In the genomic region with DNA sequence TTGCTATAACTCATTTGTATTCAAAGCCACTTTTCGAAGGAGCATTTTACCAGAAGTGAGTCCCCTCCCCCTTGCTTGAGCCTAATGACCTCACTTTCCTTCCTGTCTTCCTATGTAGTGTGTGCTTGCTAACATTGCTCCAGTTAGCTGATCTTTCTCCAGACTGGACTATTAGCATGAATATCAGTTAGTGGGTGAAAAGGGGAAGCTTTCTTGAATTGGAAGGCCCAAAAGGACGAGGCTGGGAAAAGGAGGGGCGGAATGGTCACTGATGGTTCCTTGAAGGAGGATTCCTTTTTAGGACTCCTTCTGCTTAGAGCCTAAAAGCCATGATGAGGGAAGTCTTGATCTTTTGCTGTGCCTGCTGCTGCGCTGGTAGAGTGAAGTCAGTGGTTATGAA, we compare ENCODE assay signal across 12 cellular contexts. TPM values are rescaled to one million over a fixed set of nuclear protein-coding genes. Genes with fewer than 3 reads are reported as not detected.
A peak's percentile ranks its signal among the peaks of the same experiment; 100 is the strongest.
DNase-seq lines count a peak whose midpoint lies in the region; ATAC-seq, FAIRE-seq and TF ChIP-seq lines count a peak whose summit lies in the region.
"Had no signal": no experiment of that assay in that cellular context is flagged by ENCODE, and none has a peak within 500 bp of the region (broad histone marks: within the 10 kb centered on the region; RNA-seq: fewer than 3 reads in every experiment).

No MANE protein-coding gene starts in this region.

- H3K23ac ChIP-seq in H1 (ENCODE audit: insufficient read length): no peak overlapping the region

- H3K18ac ChIP-seq in H1 (ENCODE audit: extremely low read depth, low read length): no peak overlapping the region

- no peaks in the 10 kb centered on the region for H3K9me3 ChIP-seq in A673 (ENCODE audit: low read depth, low read length, poor library complexity, severe bottlenecking)
- H3K9me3 ChIP-seq in H1 (ENCODE audit: insufficient read depth in 2 of 2, low read depth in 1 of 2, low read length in 1 of 2): no peaks in the 10 kb centered on the region
- no peaks in the 10 kb centered on the region for H3K9me3 ChIP-seq in naive thymus-derived CD4-positive, alpha-beta T cell (ENCODE audit: control insufficient read depth in 2 of 3, low read length in 3 of 3)
- H3K9me3 ChIP-seq in osteoblast (ENCODE audit: low read depth, low read length): no peaks in the 10 kb centered on the region
- H3K9me3 ChIP-seq: suprapubic skin had no signal

- peaks cover 7 to 37% (median 16%) of the 10 kb centered on the region in 5 donors for H3K36me3 Mint-ChIP-seq in naive thymus-derived CD4-positive, alpha-beta T cell

- H3K4me3 ChIP-seq in A673 (ENCODE audit: low read depth, low read length, poor library complexity, severe bottlenecking): no peak overlapping the region
- H3K4me3 ChIP-seq in H1 (ENCODE audit: extremely low read depth in 1 of 4, insufficient read depth in 2 of 4, low read depth in 3 of 4, low read length in 4 of 4): no peak overlapping the region
- H3K4me3 ChIP-seq in naive thymus-derived CD4-positive, alpha-beta T cell (ENCODE audit: low read length): no peak overlapping the region
- H3K4me3 ChIP-seq in osteoblast (ENCODE audit: insufficient read depth, low read length): no peak overlapping the region
- H3K4me3 ChIP-seq: suprapubic skin had no signal

- intact Hi-C loops in A673 (cut with micrococcal nuclease; ENCODE audit: unreplicated experiment) (no loop called here), posterior vena cava (cut with DNase I) (no loop called here)
- intact Hi-C loops in naive thymus-derived CD4-positive, alpha-beta T cell (cut with micrococcal nuclease): no loop called here

- H3K4me3 Mint-ChIP-seq in naive thymus-derived CD4-positive, alpha-beta T cell: peak overlapping the region in 1 of 10 donors; percentile 36
- H3K4me3 Mint-ChIP-seq: CD4-positive, CD25-positive, alpha-beta regulatory T cell had no signal

- H3K4ac ChIP-seq in H1 (replicated peaks; ENCODE audit: insufficient read length, low read depth, low read length): no peak overlapping the region

- CTCF ChIA-PET in A673 (lab: Charles Lee): no interaction called here
- CTCF ChIA-PET in H1 (lab: Charles Lee; ENCODE audit: partially characterized antibody): interaction anchor here (0.6 to 3.0 kb wide), 6 partner anchors 22 to 76 kb away, joined by 3 to 12 read pairs (median 4); no protein-coding TSS in a partner anchor
- CTCF ChIA-PET in naive thymus-derived CD4-positive, alpha-beta T cell (lab: Charles Lee): interaction anchor here (1.0 kb wide), 1 partner anchor 231 kb away, joined by 3 read pairs; no protein-coding TSS in a partner anchor

- H2BK120ac ChIP-seq in H1 (replicated peaks; ENCODE audit: low read depth, low read length): no peak overlapping the region

- no peak for TF ChIP-seq RAD21 in H1 (IDR thresholded peaks at IDR 0.05 in 1 of 2, conservative IDR thresholded peaks at IDR 0.05 in 1 of 2; ENCODE audit: low read depth in 2 of 2, low read length in 2 of 2)

- no peaks in the 10 kb centered on the region; the same call in 1 of the 2 replicates for H3K23me2 ChIP-seq in H1 (ENCODE audit: low read depth, low read length)

- H3K27me3 Mint-ChIP-seq in naive thymus-derived CD4-positive, alpha-beta T cell: no peaks in the 10 kb centered on the region
- H3K27me3 Mint-ChIP-seq: CD4-positive, CD25-positive, alpha-beta regulatory T cell had no signal

- FAIRE-seq in H1 (lab: Jason Lieb, UNC): no peak
- FAIRE-seq: TTC549 had no signal

- H3K4me2 ChIP-seq in H1 (ENCODE audit: insufficient read depth in 1 of 2, low read depth in 2 of 2, low read length in 2 of 2): peak overlapping the region in 1 of 2 experiments; percentile 1; a peak in 1 of 4 replicates
- no peak overlapping the region for H3K4me2 ChIP-seq in osteoblast (ENCODE audit: insufficient read depth, low read length)

- no peaks in the 10 kb centered on the region; a peak in 1 of 4 replicates for H3K79me2 ChIP-seq in H1 (ENCODE audit: control insufficient read depth in 1 of 2, insufficient read depth in 2 of 2, low read length in 2 of 2)
- peaks cover 29% of the 10 kb centered on the region for H3K79me2 ChIP-seq in osteoblast (ENCODE audit: insufficient read depth, low read length)

- H2BK5ac ChIP-seq in H1 (ENCODE audit: low read depth, low read length): no peak overlapping the region

- H2AFZ ChIP-seq in H1 (ENCODE audit: low read length) (no peak overlapping the region), osteoblast (ENCODE audit: low read length) (no peak overlapping the region)

- TF ChIP-seq CTCF in A673 (conservative IDR thresholded peaks at IDR 0.05; ENCODE audit: low read depth, low read length): no peak
- TF ChIP-seq CTCF in H1 (IDR thresholded peaks at IDR 0.05; ENCODE audit: control extremely low read depth in 1 of 3, insufficient read depth in 1 of 3, low read depth in 1 of 3, low read length in 3 of 3): no peak
- TF ChIP-seq CTCF in GM10266 (IDR thresholded peaks at IDR 0.05; ENCODE audit: control insufficient read depth, insufficient read depth, low read depth, missing control alignments): no peak
- TF ChIP-seq CTCF in osteoblast (IDR thresholded peaks at IDR 0.05; ENCODE audit: extremely low read depth, low read depth, low read length): no peak

- H4K20me1 ChIP-seq in H1 (replicated peaks in 1 of 2; ENCODE audit: control insufficient read depth in 1 of 2, insufficient read depth in 2 of 2, low read length in 2 of 2) (peaks cover 0 to 2% of the 10 kb centered on the region in 2 experiments), osteoblast (ENCODE audit: insufficient read depth, low read length) (no peaks in the 10 kb centered on the region)

- H3K56ac ChIP-seq in H1 (replicated peaks; ENCODE audit: insufficient read length, low read depth, low read length): no peak overlapping the region

- TF ChIP-seq EP300 in H1 (IDR thresholded peaks at IDR 0.05; ENCODE audit: borderline replicate concordance in 1 of 2, low read depth in 2 of 2, low read length in 2 of 2): no peak

- no peak overlapping the region for H3K9ac ChIP-seq in H1 (replicated peaks in 1 of 4; ENCODE audit: extremely low read depth in 1 of 4, low read depth in 3 of 4, low read length in 3 of 4)

- ATAC-seq in naive thymus-derived CD4-positive, alpha-beta T cell: peak; percentile 31
- no peak for ATAC-seq in GM18868 (IDR thresholded peaks at IDR 0.05; ENCODE audit: unreplicated experiment)

- H3K27ac ChIP-seq in A673 (ENCODE audit: low read depth, low read length, poor library complexity, severe bottlenecking) (peak overlapping the region; percentile 22), H1 (ENCODE audit: low read depth, low read length) (peak overlapping the region; percentile 20; the same call in 1 of the 2 replicates), osteoblast (ENCODE audit: low read depth, low read length) (no peak overlapping the region)
- peak overlapping the region; percentile 9 for H3K27ac ChIP-seq in naive thymus-derived CD4-positive, alpha-beta T cell (ENCODE audit: low read depth, low read length)

- H2BK12ac ChIP-seq in H1 (ENCODE audit: low read depth, low read length): no peak overlapping the region

- H3K9me3 Mint-ChIP-seq in naive thymus-derived CD4-positive, alpha-beta T cell: peaks cover 0 to 1% (median 0%) of the 10 kb centered on the region in 11 donors
- H3K9me3 Mint-ChIP-seq: CD4-positive, CD25-positive, alpha-beta regulatory T cell had no signal

- DNase-seq in A673 (ENCODE audit: low spot score): peak; percentile 40
- DNase-seq in Kasumi-1 (lab: John Stamatoyannopoulos, UW): peak; percentile 96 to 98
- DNase-seq in H1 (ENCODE audit: low read depth in 1 of 2, low spot score in 2 of 2): no peak
- DNase-seq in naive thymus-derived CD4-positive, alpha-beta T cell: no peak
- no peak for DNase-seq in GM10266 (ENCODE audit: extremely low spot score)
- no peak for DNase-seq in posterior vena cava (ENCODE audit: low spot score)
- no peak for DNase-seq in osteoblast (ENCODE audit: insufficient read length, low spot score, missing footprints)
- DNase-seq: KG1 had no signal

- BruUV-seq in A673 (replicated peaks; lab: Mats Ljungman, UMichigan): no TSS peak

- H4K91ac ChIP-seq in H1 (replicated peaks; ENCODE audit: insufficient read length, low read length): no peak overlapping the region

- no peak overlapping the region for H2BK15ac ChIP-seq in H1 (ENCODE audit: low read length)

- no peak overlapping the region for H2BK20ac ChIP-seq in H1 (ENCODE audit: low read length)

- no peaks in the 10 kb centered on the region; the same call in 1 of the 2 replicates for H3K79me1 ChIP-seq in H1 (ENCODE audit: low read depth, low read length)

- peaks cover 4% of the 10 kb centered on the region for H3K36me3 ChIP-seq in A673 (ENCODE audit: insufficient read depth, low read length, poor library complexity, severe bottlenecking)
- peaks cover 0 to 7% (median 1%) of the 10 kb centered on the region in 4 experiments; a peak in 3 of 8 replicates for H3K36me3 ChIP-seq in H1 (ENCODE audit: control insufficient read depth in 2 of 4, insufficient read depth in 4 of 4, low read length in 3 of 4)
- peaks cover 5 to 48% (median 14%) of the 10 kb centered on the region in 3 experiments for H3K36me3 ChIP-seq in naive thymus-derived CD4-positive, alpha-beta T cell (ENCODE audit: control insufficient read depth in 2 of 3, insufficient read depth in 3 of 3, low read length in 3 of 3)
- peaks cover 31% of the 10 kb centered on the region for H3K36me3 ChIP-seq in osteoblast (ENCODE audit: insufficient read depth, low read length)

- no peak overlapping the region for H4K8ac ChIP-seq in H1 (ENCODE audit: extremely low read depth, insufficient read depth, low read length)

- H4K5ac ChIP-seq in H1 (ENCODE audit: insufficient read length, low read depth, low read length): no peak overlapping the region

- TF ChIP-seq POLR2A in H1 (IDR thresholded peaks at IDR 0.05; ENCODE audit: control extremely low read depth in 1 of 2, low read depth in 2 of 2, low read length in 2 of 2): no peak

- H2AK5ac ChIP-seq in H1 (ENCODE audit: low read depth, low read length): no peak overlapping the region

- H3K27me3 ChIP-seq in A673 (replicated peaks; ENCODE audit: insufficient read depth, low read depth, low read length, poor library complexity) (no peaks in the 10 kb centered on the region), H1 (replicated peaks in 1 of 4; ENCODE audit: control insufficient read depth in 3 of 4, extremely low read depth in 1 of 4, insufficient read depth in 3 of 4, low read length in 3 of 4) (no peaks in the 10 kb centered on the region), osteoblast (ENCODE audit: insufficient read depth, low read length) (no peaks in the 10 kb centered on the region)
- no peaks in the 10 kb centered on the region for H3K27me3 ChIP-seq in naive thymus-derived CD4-positive, alpha-beta T cell (ENCODE audit: control insufficient read depth in 2 of 2, insufficient read depth in 2 of 2, low read length in 2 of 2)
- H3K27me3 ChIP-seq: suprapubic skin had no signal

- H3K4me1 ChIP-seq in A673 (ENCODE audit: insufficient read depth, low read length, poor library complexity, severe bottlenecking) (peaks cover 27% of the 10 kb centered on the region), H1 (replicated peaks in 1 of 4; ENCODE audit: control insufficient read depth in 3 of 4, insufficient read depth in 4 of 4, low read length in 3 of 4) (peaks cover 0 to 6% (median 4%) of the 10 kb centered on the region in 4 experiments; a peak in 4 of 7 replicates), osteoblast (ENCODE audit: insufficient read depth, low read length) (no peaks in the 10 kb centered on the region)
- H3K4me1 ChIP-seq in naive thymus-derived CD4-positive, alpha-beta T cell (ENCODE audit: control insufficient read depth in 2 of 2, insufficient read depth in 2 of 2, low read length in 2 of 2): peaks cover 0 to 8% of the 10 kb centered on the region in 2 donors

- POLR2A ChIA-PET in A673 (lab: Charles Lee; ENCODE audit: low non-redundant PET) (no interaction called here), H1 (lab: Charles Lee; ENCODE audit: partially characterized antibody) (no interaction called here)
- POLR2A ChIA-PET in naive thymus-derived CD4-positive, alpha-beta T cell (lab: Charles Lee): interaction anchor here (0.8 to 2.1 kb wide), 5 partner anchors 10 to 76 kb away, joined by 3 to 18 read pairs (median 3); partner anchors contain the start of gene MAP3K3

- H3K27ac Mint-ChIP-seq in naive thymus-derived CD4-positive, alpha-beta T cell: peak overlapping the region in 8 of 9 donors; percentile 5 to 75 (median 48)

- no peak overlapping the region for H3K14ac ChIP-seq in H1 (ENCODE audit: insufficient read length)

- peaks cover 23 to 64% (median 54%) of the 10 kb centered on the region in 7 donors for H3K4me1 Mint-ChIP-seq in naive thymus-derived CD4-positive, alpha-beta T cell

- WGBS in H1 (ENCODE audit: extremely low coverage in 1 of 2, insufficient coverage in 1 of 2, insufficient read length in 1 of 2, insufficient replicate concordance in 2 of 2, low coverage in 1 of 2, low lambda C conversion rate in 2 of 2, missing lambda C conversion rate in 1 of 2), 2 experiments: 76% methylated on average over 4 of the region's 4 CpGs; no CpG with 5 or more reads in 1 of the 2 experiments

RNA-seq across cellular contexts. Expression of gene MAP3K3, which starts 11.9 kb away (rescaled TPM):
- 25.9 and 27.8 TPM in 2 replicates for total RNA-seq in A673 (2021)
- 21.0 and 22.6 TPM in 2 replicates for total RNA-seq in H1 (2021; fragmentation: NEBNext Ultra II Directional; extraction: Animal tissue kit (Norgen Biotek cat#: 25700))
- polyA plus RNA-seq in H1 (2011; rRNA removed): 10.3 and 14.8 TPM in 2 replicates
- polyA plus RNA-seq in H1 (2011; cell fraction: cytosol; rRNA removed): 16.3 TPM
- polyA plus RNA-seq in H1 (2011; cell fraction: nucleus; rRNA removed): 27.5 TPM
- 15.0 to 17.6 TPM (median 16.1 TPM) in 4 replicates for polyA plus RNA-seq in H1 (2012, experiment 1 of 2)
- 12.6 TPM for polyA plus RNA-seq in H1 (2012, experiment 2 of 2)
- 10.8 TPM for polyA plus RNA-seq in H1 (2013, experiment 1 of 2)
- 9.9 TPM for polyA plus RNA-seq in H1 (2013, experiment 2 of 2)
- 24.9 and 25.8 TPM in 2 replicates for polyA minus RNA-seq in H1 (2011; rRNA and poly(A)+ RNA removed)
- polyA minus RNA-seq in H1 (2011; cell fraction: cytosol; rRNA and poly(A)+ RNA removed): 12.1 TPM
- polyA minus RNA-seq in H1 (2011; cell fraction: nucleus; rRNA and poly(A)+ RNA removed): 24.1 TPM
- 100 to 1,000 TPM in 1 of 5 experiments, 10 to 100 TPM in 4; 37.5 to 105 (median 85.5) TPM for total RNA-seq in naive thymus-derived CD4-positive, alpha-beta T cell
- 10 to 100 TPM; 29.4 to 45.2 TPM for polyA plus RNA-seq in naive thymus-derived CD4-positive, alpha-beta T cell
- total RNA-seq in posterior vena cava: 10 to 100 TPM; 38.5 to 39.8 TPM
- total RNA-seq in osteoblast: 51.0 and 53.0 TPM in 2 replicates

RNA-seq across cellular contexts. Expression of gene TACO1, which starts 33.5 kb away (rescaled TPM):
- total RNA-seq in A673 (2021): 38.7 and 39.0 TPM in 2 replicates
- total RNA-seq in H1 (2021; fragmentation: NEBNext Ultra II Directional; extraction: Animal tissue kit (Norgen Biotek cat#: 25700)): 23.6 and 24.0 TPM in 2 replicates
- polyA plus RNA-seq in H1 (2011; rRNA removed): 19.1 and 19.8 TPM in 2 replicates
- polyA plus RNA-seq in H1 (2011; cell fraction: cytosol; rRNA removed): 25.5 TPM
- polyA plus RNA-seq in H1 (2011; cell fraction: nucleus; rRNA removed): 19.6 TPM
- polyA plus RNA-seq in H1 (2012, experiment 1 of 2): 18.3 to 26.4 TPM (median 25.0 TPM) in 4 replicates
- polyA plus RNA-seq in H1 (2012, experiment 2 of 2): 31.7 TPM
- polyA plus RNA-seq in H1 (2013, experiment 1 of 2): 15.2 TPM
- polyA plus RNA-seq in H1 (2013, experiment 2 of 2): 14.6 TPM
- 14.9 and 15.3 TPM in 2 replicates for polyA minus RNA-seq in H1 (2011; rRNA and poly(A)+ RNA removed)
- 9.7 TPM for polyA minus RNA-seq in H1 (2011; cell fraction: cytosol; rRNA and poly(A)+ RNA removed)
- polyA minus RNA-seq in H1 (2011; cell fraction: nucleus; rRNA and poly(A)+ RNA removed): 9.1 TPM
- total RNA-seq in naive thymus-derived CD4-positive, alpha-beta T cell: 10 to 100 TPM; 11.1 to 20.3 (median 15.2) TPM
- 10 to 100 TPM; 20.4 to 21.2 TPM for polyA plus RNA-seq in naive thymus-derived CD4-positive, alpha-beta T cell
- total RNA-seq in posterior vena cava: 10 to 100 TPM; 11.6 to 14.3 TPM
- total RNA-seq in osteoblast: 19.7 and 21.0 TPM in 2 replicates

Comparison
In these comparisons a context has a peak if more than half of its experiments do, and no peak if none do; other contexts are left out.
1. DNase-seq: peak in A673 (single experiment) and Kasumi-1 (2 of 2); none in H1 (0 of 2), naive thymus-derived CD4-positive, alpha-beta T cell (0 of 9), GM10266 (single experiment), posterior vena cava (single experiment) and osteoblast (single experiment).